In genomic region chr1:23310280-23310679, GRCh38 we compare ENCODE assay signal across 7 cellular contexts. TPM values are rescaled to one million over a fixed set of nuclear protein-coding genes. Genes with fewer than 3 reads are reported as not detected.
DNase-seq lines count a peak whose midpoint lies in the region; ATAC-seq, FAIRE-seq and TF ChIP-seq lines count a peak whose summit lies in the region.
"Not testable (repeated sequence)": the region's sequence is repeated elsewhere in the genome, so short reads cannot be mapped to it uniquely, and the experiment has no call there.

No MANE protein-coding gene starts in this region.

- DNase-seq in DND-41; HCT116 (ENCODE audit: low read depth, low spot score); T-helper 17 cell; endothelial cell (ENCODE audit: low spot score); nephron progenitor cell: not testable (repeated sequence)
- peak; percentile 13 for DNase-seq in keratinocyte (ENCODE audit: low read depth, low spot score)

- not testable (repeated sequence) for BruUV-seq in HCT116 (replicated peaks; lab: Mats Ljungman, UMichigan)

- dilution Hi-C loops in keratinocyte (cut with MboI; ENCODE audit: extremely low pct_ligation_motif_present, low sequenced_read_pairs), result not testable (repeated sequence)

- RAD21 ChIA-PET in HCT116 (lab: Charles Lee; ENCODE audit: low non-redundant PET in 1 of 2, low total read pairs in 2 of 2, uncharacterized antibody in 2 of 2, unreplicated experiment in 2 of 2), result not testable (repeated sequence)

- H3K27me3 Mint-ChIP-seq in T-helper 17 cell; brain; endothelial cell (ENCODE audit: unreplicated experiment); nephron progenitor cell (ENCODE audit: low read depth, poor library complexity): not testable (repeated sequence)

- H3K4me1 ChIP-seq in DND-41 (ENCODE audit: insufficient read depth, low read length); HCT116 (ENCODE audit: control insufficient read depth in 1 of 2, insufficient read depth in 2 of 2, low read length in 2 of 2): not testable (repeated sequence)
- H3K4me1 ChIP-seq in keratinocyte (ENCODE audit: control insufficient read depth, extremely low read depth, insufficient read depth, low read length), result peaks cover 20% of the 10 kb centered on the region

- intact Hi-C loops in HCT116 (cut with micrococcal nuclease), result not testable (repeated sequence)

- not testable (repeated sequence) for H3K9me3 ChIP-seq in DND-41 (ENCODE audit: insufficient read depth, low read length, severe bottlenecking); HCT116 (ENCODE audit: control insufficient read depth in 1 of 2, insufficient read depth in 1 of 2, low read depth in 1 of 2, low read length in 2 of 2); T-helper 17 cell (ENCODE audit: control insufficient read depth, low read length, poor library complexity, severe bottlenecking); keratinocyte (ENCODE audit: control insufficient read depth, low read depth, low read length)

- TF ChIP-seq RAD21 in HCT116 (IDR thresholded peaks at IDR 0.05; ENCODE audit: low read depth), result not testable (repeated sequence)

- H4K20me1 ChIP-seq in DND-41 (ENCODE audit: insufficient read depth, low read length), result peaks cover 51% of the 10 kb centered on the region
- peaks cover 27% of the 10 kb centered on the region for H4K20me1 ChIP-seq in HCT116 (ENCODE audit: insufficient read depth)
- H4K20me1 ChIP-seq in keratinocyte (ENCODE audit: control insufficient read depth, extremely low read depth, insufficient read depth, low read length), result not testable (repeated sequence)

- not testable (repeated sequence) for H3K9me2 ChIP-seq in HCT116 (ENCODE audit: insufficient read depth)

- H3K36me3 Mint-ChIP-seq in T-helper 17 cell (ENCODE audit: low read depth), result not testable (repeated sequence)
- H3K36me3 Mint-ChIP-seq in brain (peaks cover 68% of the 10 kb centered on the region), endothelial cell (ENCODE audit: low read depth, unreplicated experiment) (peaks cover 11% of the 10 kb centered on the region), nephron progenitor cell (ENCODE audit: low read depth) (peaks cover 69% of the 10 kb centered on the region)

- not testable (repeated sequence) for H2AFZ ChIP-seq in DND-41 (ENCODE audit: low read depth, low read length); HCT116 (ENCODE audit: low read depth, low read length, poor library complexity, severe bottlenecking); keratinocyte (ENCODE audit: control insufficient read depth, low read length)

- H3K27ac Mint-ChIP-seq in T-helper 17 cell, result peak overlapping the region; percentile 63
- H3K27ac Mint-ChIP-seq in brain, result peak overlapping the region in 3 of 5 experiments; percentile 30 to 66 (median 52)
- H3K27ac Mint-ChIP-seq in endothelial cell (ENCODE audit: unreplicated experiment), result peak overlapping the region; percentile 25
- peak overlapping the region; percentile 26 for H3K27ac Mint-ChIP-seq in nephron progenitor cell

- H3K36me3 ChIP-seq in DND-41 (ENCODE audit: insufficient read depth, low read length) (peaks cover 96% of the 10 kb centered on the region), HCT116 (ENCODE audit: control insufficient read depth in 1 of 2, insufficient read depth in 2 of 2, low read length in 2 of 2) (peaks cover 49 to 69% of the 10 kb centered on the region in 2 experiments), keratinocyte (ENCODE audit: control insufficient read depth in 2 of 2, extremely low read depth in 1 of 2, insufficient read depth in 2 of 2, low read length in 2 of 2) (peaks cover 4 to 32% of the 10 kb centered on the region in 2 experiments)

- not testable (repeated sequence) for TF ChIP-seq POLR2A in HCT116 (IDR thresholded peaks at IDR 0.05; ENCODE audit: borderline replicate concordance, extremely low read depth, insufficient read depth, insufficient read length)

- H3K4me1 Mint-ChIP-seq in T-helper 17 cell (peaks cover 16% of the 10 kb centered on the region), brain (peaks cover 67% of the 10 kb centered on the region)
- H3K4me1 Mint-ChIP-seq in endothelial cell (ENCODE audit: unreplicated experiment); nephron progenitor cell: not testable (repeated sequence)

- H3K4me3 ChIP-seq in DND-41 (ENCODE audit: low read depth in 1 of 2, low read length in 2 of 2); HCT116 (replicated peaks in 1 of 2; ENCODE audit: low read depth in 1 of 2, low read length in 2 of 2); keratinocyte (ENCODE audit: control insufficient read depth in 2 of 3, extremely low read depth in 1 of 3, insufficient read depth in 2 of 3, low read depth in 1 of 3, low read length in 3 of 3): not testable (repeated sequence)

- not testable (repeated sequence) for H3K4me2 ChIP-seq in DND-41 (ENCODE audit: insufficient read depth, low read length); HCT116 (ENCODE audit: low read length); keratinocyte (ENCODE audit: control insufficient read depth, extremely low read depth, insufficient read depth, low read depth, low read length)

- H3K4me3 Mint-ChIP-seq in T-helper 17 cell, brain, nephron progenitor cell: not testable (repeated sequence)
- H3K4me3 Mint-ChIP-seq in endothelial cell (ENCODE audit: unreplicated experiment), result peak overlapping the region; percentile 47

- H3K79me2 ChIP-seq in DND-41 (ENCODE audit: insufficient read depth, low read length) (peaks cover 54% of the 10 kb centered on the region), HCT116 (ENCODE audit: insufficient read depth, low read length) (peaks cover 84% of the 10 kb centered on the region), keratinocyte (ENCODE audit: control insufficient read depth, insufficient read depth, low read length) (peaks cover 27% of the 10 kb centered on the region)

- not testable (repeated sequence) for H3K9me3 Mint-ChIP-seq in brain; endothelial cell (ENCODE audit: unreplicated experiment); nephron progenitor cell

- H3K27ac ChIP-seq in DND-41 (ENCODE audit: low read length); HCT116 (ENCODE audit: low read depth, low read length): not testable (repeated sequence)
- H3K27ac ChIP-seq in keratinocyte (ENCODE audit: control insufficient read depth, insufficient read depth, low read length), result peak overlapping the region; percentile 15

- not testable (repeated sequence) for H3K9ac ChIP-seq in DND-41 (ENCODE audit: low read depth, low read length); HCT116 (ENCODE audit: low read length); keratinocyte (ENCODE audit: control insufficient read depth, extremely low read depth, insufficient read depth, low read length)

- TF ChIP-seq CTCF in DND-41 (IDR thresholded peaks at IDR 0.05; ENCODE audit: borderline replicate concordance, extremely low read depth, low read length, poor library complexity, severe bottlenecking); HCT116 (IDR thresholded peaks at IDR 0.05 in 2 of 3, conservative IDR thresholded peaks at IDR 0.05 in 1 of 3; ENCODE audit: borderline replicate concordance in 1 of 3, insufficient read depth in 1 of 3, low read depth in 2 of 3, low read length in 2 of 3); brain (conservative IDR thresholded peaks at IDR 0.05); endothelial cell (IDR thresholded peaks at IDR 0.05; ENCODE audit: unreplicated experiment); keratinocyte (optimal IDR thresholded peaks at IDR 0.05 in 1 of 3, IDR thresholded peaks at IDR 0.05 in 1 of 3, conservative IDR thresholded peaks at IDR 0.05 in 1 of 3; ENCODE audit: extremely low read depth in 1 of 3, insufficient read depth in 2 of 3, low read length in 3 of 3); nephron progenitor cell (IDR thresholded peaks at IDR 0.05): not testable (repeated sequence)

- peak; percentile 27; the same call in 1 of the 3 replicates for ATAC-seq in DND-41 (ENCODE audit: insufficient read depth, low read depth)
- ATAC-seq in HCT116, result peak; percentile 4; the same call in 1 of the 2 replicates
- not testable (repeated sequence) for ATAC-seq in T-helper 17 cell

- CTCF ChIA-PET in HCT116 (lab: Charles Lee), result not testable (repeated sequence)

- POLR2A ChIA-PET in HCT116 (lab: Charles Lee), result not testable (repeated sequence)

- FAIRE-seq in keratinocyte (lab: Jason Lieb, UNC), result peak; percentile 87

- not testable (repeated sequence) for H3K27me3 ChIP-seq in DND-41 (ENCODE audit: insufficient read depth, low read length, poor library complexity); HCT116 (ENCODE audit: insufficient read depth, low read length); keratinocyte (ENCODE audit: control insufficient read depth, extremely low read depth, insufficient read depth, low read length)

- H3K9me1 ChIP-seq in keratinocyte (ENCODE audit: control insufficient read depth, extremely low read depth, insufficient read depth, low read length), result not testable (repeated sequence)

RNA-seq across cellular contexts. Expression of gene HNRNPR, which starts 33.8 kb away (rescaled TPM):
- 194 TPM for total RNA-seq in HCT116 (2021; ENCODE audit: unreplicated experiment)
- 79.2 and 97.3 TPM in 2 replicates for polyA plus RNA-seq in HCT116 (2012)
- total RNA-seq in T-helper 17 cell, result 100 to 1,000 TPM; 104 to 119 TPM
- polyA plus RNA-seq in brain (ENCODE audit: insufficient read depth, low read depth, low replicate concordance), result 126 TPM
- total RNA-seq in endothelial cell (ENCODE audit: unreplicated experiment), result 146 TPM
- polyA plus RNA-seq in keratinocyte, result 86.2 to 169 TPM (median 129 TPM) in 3 replicates
- 72.8 TPM for polyA plus RNA-seq in keratinocyte (2011; ENCODE audit: low read depth)
- polyA plus RNA-seq in keratinocyte (2011; cell fraction: cytosol; rRNA removed), result 62.6 and 92.8 TPM in 2 replicates
- 61.3 and 85.9 TPM in 2 replicates for polyA plus RNA-seq in keratinocyte (2011; cell fraction: nucleus; rRNA removed)
- polyA plus RNA-seq in keratinocyte (2012; ENCODE audit: low replicate concordance), result 46.9 and 110 TPM in 2 replicates
- polyA minus RNA-seq in keratinocyte, result 51.2 to 89.2 TPM (median 69.7 TPM) in 3 replicates
- 54.1 TPM for polyA minus RNA-seq in keratinocyte (2011; cell fraction: cytosol; rRNA and poly(A)+ RNA removed)
- 30.2 and 56.5 TPM in 2 replicates for polyA minus RNA-seq in keratinocyte (2011; cell fraction: nucleus; rRNA and poly(A)+ RNA removed)

RNA-seq across cellular contexts. Expression of gene ZNF436, which starts 59.4 kb away (rescaled TPM):
- total RNA-seq in HCT116 (2021; ENCODE audit: unreplicated experiment) (8.1 TPM), T-helper 17 cell (1 to 10 TPM; 3.1 to 3.3 TPM), endothelial cell (ENCODE audit: unreplicated experiment) (26.0 TPM)
- 3.5 and 4.8 TPM in 2 replicates for polyA plus RNA-seq in HCT116 (2012)
- polyA plus RNA-seq in brain (ENCODE audit: insufficient read depth, low read depth, low replicate concordance) (12.2 TPM), keratinocyte (8.9 to 12.6 TPM (median 11.6 TPM) in 3 replicates)
- polyA plus RNA-seq in keratinocyte (2011; ENCODE audit: low read depth), result 6.0 TPM
- 6.0 and 10.6 TPM in 2 replicates for polyA plus RNA-seq in keratinocyte (2011; cell fraction: cytosol; rRNA removed)
- 13.0 and 15.3 TPM in 2 replicates for polyA plus RNA-seq in keratinocyte (2011; cell fraction: nucleus; rRNA removed)
- polyA plus RNA-seq in keratinocyte (2012; ENCODE audit: low replicate concordance), result 7.0 and 8.6 TPM in 2 replicates
- polyA minus RNA-seq in keratinocyte, result 6.3 to 22.8 TPM (median 21.8 TPM) in 3 replicates
- 12.1 TPM for polyA minus RNA-seq in keratinocyte (2011; cell fraction: cytosol; rRNA and poly(A)+ RNA removed)
- polyA minus RNA-seq in keratinocyte (2011; cell fraction: nucleus; rRNA and poly(A)+ RNA removed), result 13.0 and 23.0 TPM in 2 replicates
